In genomic region chr13:73640476-73641179, GRCh38 we compare ENCODE assay signal across 2 cellular contexts.
TF ChIP-seq lines count a peak whose summit lies in the region.

No MANE protein-coding gene starts in this region.

TF ChIP-seq in WTC11, 78 proteins besides CTCF, POLR2A, EP300 and RAD21:
- 0 out of 2 replicates have a peak, but pooled peaks have one; percentile 36 for TF ChIP-seq FOXK1 (CRISPR knock-in tag; IDR thresholded peaks at IDR 0.05)

TF ChIP-seq in K562, 482 proteins besides CTCF, POLR2A, EP300 and RAD21:
- TF ChIP-seq FOXA3 (CRISPR knock-in tag; conservative IDR thresholded peaks at IDR 0.05 in 1 of 2, IDR thresholded peaks at IDR 0.05 in 1 of 2) (peak in 1 of 2 experiments; percentile 71; a peak in 2 of 4 replicates), FOXK2 (conservative IDR thresholded peaks at IDR 0.05 in 1 of 2, IDR thresholded peaks at IDR 0.05 in 1 of 2; ENCODE audit: low read depth in 2 of 2) (peak; percentile 32 to 69; a peak in 3 of 4 replicates), NFRKB (IDR thresholded peaks at IDR 0.05; ENCODE audit: low read depth) (0 out of 2 replicates have a peak, but pooled peaks have one; percentile 35), EP400 (IDR thresholded peaks at IDR 0.05) (peak; percentile 24; the same call in 1 of the 2 replicates), POLR2G (IDR thresholded peaks at IDR 0.05; ENCODE audit: low read depth, low read length) (0 out of 2 replicates have a peak, but pooled peaks have one; percentile 18), YY1 (IDR thresholded peaks at IDR 0.05; ENCODE audit: borderline replicate concordance in 1 of 3, control insufficient read depth in 1 of 3, extremely low read depth in 1 of 3, insufficient read depth in 3 of 3, insufficient read length in 1 of 3, insufficient replicate concordance in 2 of 3, low read depth in 1 of 3, low read length in 2 of 3) (peak in 1 of 3 experiments; percentile 67), ZBTB17 (CRISPR knock-in tag; IDR thresholded peaks at IDR 0.05) (peak; percentile 37; the same call in 1 of the 2 replicates)
TF ChIP-seq in K562: peak in this region for 7; not testable (repeated sequence) for 475.
